Comparison of ENCODE assay signal across 21 cellular contexts in genomic region chr11:46149826-46150225, GRCh38.
"Had no signal": no experiment of that assay in that cellular context is flagged by ENCODE, and none has a peak within 500 bp of the region (broad histone marks: within the 10 kb centered on the region; RNA-seq: fewer than 3 reads in every experiment).

No MANE protein-coding gene starts in this region.

- DNase-seq: IMR-90, Kasumi-1, MM.1S, NCI-H1436, NCI-H187, NCI-H2029, NCI-H2081 treated with DMSO at 0.1 percent for 48 hours, NCI-H2171, NCI-H226, NCI-H446, NCI-H510A, NCI-H524 treated with DMSO at 0.1 percent for 48 hours, NCI-H774, Right ventricle myocardium superior, RPMI8226, SIG-M5 had no signal

- H3K9ac ChIP-seq: KMS-11 had no signal

- H3K4me3 ChIP-seq: SJSA1, SK-N-MC had no signal

- H3K4me2 ChIP-seq: KMS-11 had no signal

- FAIRE-seq: HepG2, RCC 7860 had no signal

- H3K36me3 ChIP-seq: SJSA1 had no signal

- H3K4me1 ChIP-seq: SJSA1 had no signal

- H3K27ac ChIP-seq: KMS-11, SJSA1, SK-N-MC had no signal
